ENCODE assay signal across 14 cellular contexts in the genomic region with DNA sequence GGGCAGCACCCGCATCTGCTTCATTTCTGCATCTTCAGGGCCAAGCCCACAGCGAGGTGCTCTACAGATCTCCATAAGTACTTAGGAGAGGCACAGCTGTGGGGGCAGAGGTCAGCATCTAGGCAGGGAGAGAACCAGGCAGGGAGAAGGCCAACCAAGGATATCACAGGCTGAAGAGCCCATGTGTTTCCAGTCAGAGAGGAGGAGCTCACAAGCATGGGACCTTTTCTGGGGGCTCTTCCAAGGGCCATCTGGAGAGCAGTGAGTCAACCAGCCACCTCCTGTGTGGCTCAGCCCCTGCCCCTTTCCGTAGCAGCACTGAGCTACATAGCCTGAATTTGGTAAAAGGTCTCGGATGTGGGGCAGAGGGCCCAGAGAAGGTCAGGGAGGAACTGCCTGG.
A peak's percentile ranks its signal among the peaks of the same experiment; 100 is the strongest.
DNase-seq lines count a peak whose midpoint lies in the region; ATAC-seq and TF ChIP-seq lines count a peak whose summit lies in the region.
"Had no signal": no experiment of that assay in that cellular context is flagged by ENCODE, and none has a peak within 500 bp of the region (broad histone marks: within the 10 kb centered on the region; RNA-seq: fewer than 3 reads in every experiment).

No MANE protein-coding gene starts in this region.

- intact Hi-C loops in left ventricle myocardium inferior (cut with micrococcal nuclease) (no loop called here), stomach (cut with DNase I; ENCODE audit: low total_unique reads) (no loop called here)

- H3K4me1 ChIP-seq in left ventricle myocardium inferior (peaks cover 64% of the 10 kb centered on the region), stomach (peaks cover 30 to 76% (median 50%) of the 10 kb centered on the region in 4 donors)

- TF ChIP-seq CTCF in left ventricle myocardium inferior (IDR thresholded peaks at IDR 0.05; ENCODE audit: borderline replicate concordance), result no peak
- no peak for TF ChIP-seq CTCF in stomach (IDR thresholded peaks at IDR 0.05)

- H3K27ac ChIP-seq in left ventricle myocardium inferior (replicated peaks) (peak overlapping the region; percentile 94), stomach (peak overlapping the region in 4 of 5 donors; percentile 29 to 68 (median 63))
- H3K27ac ChIP-seq: epithelial cell of prostate had no signal

- peak overlapping the region; percentile 21 for H3K27ac Mint-ChIP-seq in T-helper 17 cell

- H3K4me1 Mint-ChIP-seq in T-helper 17 cell, result peaks cover 6% of the 10 kb centered on the region

- ATAC-seq in T-helper 17 cell (no peak), GM19395 (IDR thresholded peaks at IDR 0.05; ENCODE audit: unreplicated experiment) (no peak)

- TF ChIP-seq POLR2A in stomach (IDR thresholded peaks at IDR 0.05), result no peak

- H3K36me3 ChIP-seq in left ventricle myocardium inferior (no peaks in the 10 kb centered on the region), stomach (no peaks in the 10 kb centered on the region)

- H3K4me3 ChIP-seq in left ventricle myocardium inferior, result no peak overlapping the region
- no peak overlapping the region for H3K4me3 ChIP-seq in stomach

- DNase-seq in NCI-H2196 (lab: John Stamatoyannopoulos, UW; ENCODE audit: unreplicated experiment) (peak; percentile 45), NCI-H2196 treated with DMSO at 0.1 percent for 48 hours (lab: John Stamatoyannopoulos, UW; ENCODE audit: unreplicated experiment) (no peak), T-helper 17 cell (no peak), left ventricle myocardium inferior (no peak), stomach (no peak), DMS114 treated with DMSO at 0.1 percent for 48 hours (lab: John Stamatoyannopoulos, UW; ENCODE audit: unreplicated experiment) (no peak)
- DNase-seq in activated CD4-positive, alpha-beta T cell treated with anti-CD3 and anti-CD28 coated beads, Interleukin-2, amount 50 U/mL, for 1 hour, result no peak
- DNase-seq: activated T-cell treated with anti-CD3 and anti-CD28 coated beads, Interleukin-2, amount 50 U/mL, for 1 hour; aorta; kidney glomerular epithelial cell; stimulated activated CD4-positive, alpha-beta T cell treated with anti-CD3 and anti-CD28 coated beads, Interleukin-1b, Interleukin-23, amount 100 ng/mL, for 48 hours; stimulated activated naive CD4-positive, alpha-beta T cell treated with Interleukin-2 at 50 U/mL for 16 hours had no signal

- 66 to 77% (median 72%) methylated on average over 2 to 4 of the region's 4 CpGs for WGBS in stomach, 5 donors

- no peak overlapping the region for H3K4me3 Mint-ChIP-seq in T-helper 17 cell

- H3K27me3 ChIP-seq in left ventricle myocardium inferior (ENCODE audit: low read depth), result no peaks in the 10 kb centered on the region
- no peaks in the 10 kb centered on the region for H3K27me3 ChIP-seq in stomach

- H3K36me3 Mint-ChIP-seq in T-helper 17 cell (ENCODE audit: low read depth), result no peaks in the 10 kb centered on the region

- TF ChIP-seq EP300 in stomach (IDR thresholded peaks at IDR 0.05), result no peak

- no peaks in the 10 kb centered on the region for H3K9me3 ChIP-seq in T-helper 17 cell (ENCODE audit: control insufficient read depth, low read length, poor library complexity, severe bottlenecking)
- no peaks in the 10 kb centered on the region for H3K9me3 ChIP-seq in left ventricle myocardium inferior (replicated peaks)
- no peaks in the 10 kb centered on the region for H3K9me3 ChIP-seq in stomach

- no peaks in the 10 kb centered on the region for H3K27me3 Mint-ChIP-seq in T-helper 17 cell
